15 cellular contexts compared by ENCODE assay signal in the genomic region with DNA sequence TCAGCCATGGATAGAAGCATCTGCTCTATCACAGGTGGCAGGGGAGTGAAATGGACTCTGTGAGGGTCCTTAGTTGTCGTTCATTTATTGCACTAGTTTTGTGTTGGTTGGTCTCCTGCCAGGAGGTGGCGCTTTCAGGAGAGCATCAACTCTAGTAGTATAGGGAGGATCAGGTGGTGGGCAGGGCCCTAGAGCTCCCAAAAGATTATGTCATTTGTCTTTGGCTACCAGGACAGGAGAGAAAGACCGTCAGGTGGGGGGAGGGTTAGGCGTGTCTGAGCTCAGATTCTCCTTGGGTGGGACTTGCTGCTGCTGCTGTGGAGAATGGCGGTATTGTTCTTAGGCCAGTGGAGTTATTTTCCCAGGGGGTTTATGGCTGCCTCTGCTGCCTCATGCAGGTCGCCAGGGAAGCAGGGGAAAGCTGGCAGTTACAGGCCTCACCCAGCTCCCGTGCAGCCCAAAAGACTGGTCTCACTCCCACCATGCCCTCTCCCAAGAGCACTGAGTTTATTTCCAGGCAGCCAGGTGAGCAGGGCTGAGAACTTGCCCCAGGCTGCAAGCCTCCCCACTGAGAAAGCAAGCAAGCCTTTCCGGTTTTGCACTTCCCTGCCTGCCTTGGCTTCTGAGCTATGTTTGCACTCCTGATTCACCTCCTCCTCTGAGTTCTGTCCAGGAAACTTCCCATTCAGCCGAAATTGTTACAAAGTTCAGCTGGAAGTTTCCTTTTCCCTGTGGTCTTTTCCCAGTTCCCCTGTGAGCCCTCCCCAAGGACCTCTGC.
DNase-seq lines count a peak whose midpoint lies in the region; ATAC-seq and TF ChIP-seq lines count a peak whose summit lies in the region.
"Had no signal": no experiment of that assay in that cellular context is flagged by ENCODE, and none has a peak within 500 bp of the region (broad histone marks: within the 10 kb centered on the region; RNA-seq: fewer than 3 reads in every experiment).

No MANE protein-coding gene starts in this region.

- H3K4me2 ChIP-seq in H9 (ENCODE audit: insufficient read depth, insufficient read length, low read length): no peak overlapping the region
- no peak overlapping the region for H3K4me2 ChIP-seq in mesendoderm (ENCODE audit: low read length)

- no peaks in the 10 kb centered on the region for H3K23me2 ChIP-seq in H9 (ENCODE audit: insufficient read length, low read depth, low read length, poor library complexity, severe bottlenecking)

- H3K9me3 ChIP-seq in H9 (ENCODE audit: control insufficient read depth, low read depth, low read length) (no peaks in the 10 kb centered on the region), WERI-Rb-1 (ENCODE audit: severe bottlenecking) (no peaks in the 10 kb centered on the region), esophagus muscularis mucosa (peaks cover 0 to 6% (median 0%) of the 10 kb centered on the region in 4 donors)
- H3K9me3 ChIP-seq: body of pancreas had no signal

- H3K4me3 Mint-ChIP-seq in H9: no peak overlapping the region
- H3K4me3 Mint-ChIP-seq: activated T-helper 1 cell treated with anti-CD3 and anti-CD28 coated beads, Interleukin-12 subunit alpha, Interleukin-12 subunit beta, Interleukin-2, Interleukin-4 antibody, amounts not matched to agents 30 ng/mL and 10 ng/mL and 1 ng/mL, durations not matched to agents 14 hours and 24 hours and 36 hours; natural killer cell had no signal

- H4K5ac ChIP-seq in H9 (ENCODE audit: insufficient read length, low read depth, low read length): no peak overlapping the region
- no peak overlapping the region for H4K5ac ChIP-seq in mesendoderm (ENCODE audit: low read length)

- H3K4me3 ChIP-seq in WERI-Rb-1 (ENCODE audit: low read depth, low read length) (no peak overlapping the region), mesendoderm (ENCODE audit: low read length) (no peak overlapping the region), esophagus muscularis mucosa (no peak overlapping the region)
- H3K4me3 ChIP-seq: body of pancreas, K562, skin epidermis had no signal

- peak overlapping the region in 1 of 3 experiments; percentile 90; a peak in 3 of 7 replicates for H3K27ac Mint-ChIP-seq in H9
- H3K27ac Mint-ChIP-seq: activated T-helper 1 cell treated with anti-CD3 and anti-CD28 coated beads, Interleukin-12 subunit alpha, Interleukin-12 subunit beta, Interleukin-2, Interleukin-4 antibody, amounts not matched to agents 30 ng/mL and 10 ng/mL and 1 ng/mL, durations not matched to agents 14 hours and 24 hours and 36 hours; natural killer cell had no signal

- peaks cover 2 to 9% of the 10 kb centered on the region in 2 experiments; a peak in 2 of 5 replicates for H3K9me3 Mint-ChIP-seq in H9

- no peak overlapping the region for H3K56ac ChIP-seq in H9 (ENCODE audit: insufficient read length, low read depth, low read length)
- H3K56ac ChIP-seq in mesendoderm (ENCODE audit: low read length): peak overlapping the region; percentile 5

- TF ChIP-seq CTCF in H9 (conservative IDR thresholded peaks at IDR 0.05) (peak; percentile 72), WERI-Rb-1 (IDR thresholded peaks at IDR 0.05; ENCODE audit: low read depth, low read length) (peak; percentile 43), esophagus muscularis mucosa (IDR thresholded peaks at IDR 0.05) (no peak)

- H3K9ac ChIP-seq in H9 (ENCODE audit: extremely low read depth, insufficient read length, low read length): no peak overlapping the region
- no peak overlapping the region for H3K9ac ChIP-seq in mesendoderm (ENCODE audit: low read length)

- H4K20me1 ChIP-seq in H9 (ENCODE audit: control insufficient read depth, insufficient read depth, insufficient read length): no peaks in the 10 kb centered on the region

- no peak overlapping the region for H3K27ac ChIP-seq in H9 (ENCODE audit: insufficient read length, low read depth, low read length)
- H3K27ac ChIP-seq in WERI-Rb-1: no peak overlapping the region
- no peak overlapping the region for H3K27ac ChIP-seq in mesendoderm (ENCODE audit: low read depth, low read length)
- no peak overlapping the region for H3K27ac ChIP-seq in esophagus muscularis mucosa (replicated peaks in 1 of 4)
- H3K27ac ChIP-seq: body of pancreas had no signal

- H3K23ac ChIP-seq in H9 (ENCODE audit: insufficient read length, low read depth, low read length) (no peak overlapping the region), mesendoderm (ENCODE audit: low read length) (no peak overlapping the region)

- no peak for TF ChIP-seq EP300 in esophagus muscularis mucosa (IDR thresholded peaks at IDR 0.05)

- intact Hi-C loops in esophagus muscularis mucosa (cut with DNase I): no loop called here

- peaks cover 0 to 5% (median 0%) of the 10 kb centered on the region in 3 experiments; a peak in 2 of 7 replicates for H3K36me3 Mint-ChIP-seq in H9 (ENCODE audit: insufficient read depth in 1 of 3, low read depth in 3 of 3)

- H2AK5ac ChIP-seq in H9 (ENCODE audit: insufficient read length, low read length): no peak overlapping the region
- H2AK5ac ChIP-seq in mesendoderm (ENCODE audit: low read length): no peak overlapping the region

- H2AFZ ChIP-seq in H9 (ENCODE audit: low read length): peak overlapping the region; percentile 3

- no peaks in the 10 kb centered on the region for H3K36me3 ChIP-seq in WERI-Rb-1
- H3K36me3 ChIP-seq in mesendoderm (ENCODE audit: control insufficient read depth, insufficient read depth, low read length): no peaks in the 10 kb centered on the region
- no peaks in the 10 kb centered on the region for H3K36me3 ChIP-seq in esophagus muscularis mucosa

- no peak for ATAC-seq in GM18867 (IDR thresholded peaks at IDR 0.05; ENCODE audit: unreplicated experiment)
- ATAC-seq: body of pancreas, K562, natural killer cell had no signal

- peak overlapping the region; percentile 45 for H2BK12ac ChIP-seq in H9 (ENCODE audit: insufficient read length, low read depth, low read length)

- DNase-seq in H9: peak; percentile 89
- peak; percentile 95 for DNase-seq in NCI-H146 treated with DMSO at 0.1 percent for 48 hours (lab: John Stamatoyannopoulos, UW; ENCODE audit: unreplicated experiment)
- DNase-seq in WERI-Rb-1: peak; percentile 61
- peak; percentile 93 for DNase-seq in mesendoderm
- DNase-seq in SKM-1 (lab: John Stamatoyannopoulos, UW; ENCODE audit: unreplicated experiment): no peak
- DNase-seq in esophagus muscularis mucosa (ENCODE audit: extremely low spot score): no peak
- no peak for DNase-seq in NCI-H1436 treated with DMSO at 0.1 percent for 48 hours (lab: John Stamatoyannopoulos, UW)
- DNase-seq: body of pancreas; DMS79; natural killer cell; stimulated activated CD8-positive, alpha-beta memory T cell treated with anti-CD3 and anti-CD28 coated beads, Interleukin-4, amount 100 ng/mL, for 48 hours had no signal

- no peak overlapping the region for H4K91ac ChIP-seq in H9 (ENCODE audit: insufficient read length, low read depth, low read length)

- no peak for TF ChIP-seq POLR2A in esophagus muscularis mucosa (IDR thresholded peaks at IDR 0.05; ENCODE audit: low read depth)

- no peak overlapping the region for H2BK5ac ChIP-seq in H9 (ENCODE audit: insufficient read length, low read length)
- H2BK5ac ChIP-seq in mesendoderm (ENCODE audit: low read length): no peak overlapping the region

- no peaks in the 10 kb centered on the region for H3K27me3 Mint-ChIP-seq in H9 (ENCODE audit: low read depth)

- H3K27me3 ChIP-seq in H9 (ENCODE audit: insufficient read depth, low read length) (no peaks in the 10 kb centered on the region), WERI-Rb-1 (ENCODE audit: insufficient read depth, low read depth, severe bottlenecking) (no peaks in the 10 kb centered on the region), mesendoderm (ENCODE audit: insufficient read depth, low read length, poor library complexity) (no peaks in the 10 kb centered on the region), esophagus muscularis mucosa (no peaks in the 10 kb centered on the region)
- H3K27me3 ChIP-seq: body of pancreas had no signal

- H3K79me1 ChIP-seq in H9 (ENCODE audit: insufficient read depth, low read depth, low read length, poor library complexity, severe bottlenecking) (no peaks in the 10 kb centered on the region), mesendoderm (ENCODE audit: low read length) (no peaks in the 10 kb centered on the region)

- H2BK15ac ChIP-seq in H9 (ENCODE audit: low read depth, low read length): no peak overlapping the region
- no peak overlapping the region for H2BK15ac ChIP-seq in mesendoderm (replicated peaks; ENCODE audit: low read depth)

- H2BK120ac ChIP-seq in H9 (ENCODE audit: low read depth, low read length, poor library complexity, severe bottlenecking) (no peak overlapping the region), mesendoderm (ENCODE audit: low read depth, low read length) (no peak overlapping the region)

- H4K8ac ChIP-seq in H9 (replicated peaks; ENCODE audit: insufficient read length, low read depth, low read length): no peak overlapping the region
- H4K8ac ChIP-seq in mesendoderm (ENCODE audit: low read depth, low read length): no peak overlapping the region

- H3K4me1 ChIP-seq in H9 (ENCODE audit: insufficient read depth, low read length): no peaks in the 10 kb centered on the region
- H3K4me1 ChIP-seq in mesendoderm (ENCODE audit: control insufficient read depth, low read depth, low read length): no peaks in the 10 kb centered on the region
- no peaks in the 10 kb centered on the region for H3K4me1 ChIP-seq in esophagus muscularis mucosa
- H3K4me1 ChIP-seq: body of pancreas had no signal

- no CpG with 5 or more reads among the region's 9 CpGs for WGBS in H9 (ENCODE audit: extremely low coverage, insufficient read length, low lambda C conversion rate)
- no CpG with 5 or more reads among the region's 9 CpGs for WGBS in mesendoderm (ENCODE audit: extremely low coverage, insufficient coverage, low lambda C conversion rate)
- WGBS in esophagus muscularis mucosa: 75% methylated on average over 9 of the region's 9 CpGs

- H3K4me1 Mint-ChIP-seq in H9: peaks cover 12 to 14% of the 10 kb centered on the region in 2 experiments
- H3K4me1 Mint-ChIP-seq: natural killer cell had no signal

- H3K4ac ChIP-seq in H9 (ENCODE audit: low read depth, low read length) (no peak overlapping the region), mesendoderm (ENCODE audit: low read depth, low read length) (no peak overlapping the region)

- no peak overlapping the region for H3T11ph ChIP-seq in H9 (ENCODE audit: low read length)

- H3K14ac ChIP-seq in H9 (ENCODE audit: insufficient read depth, low read length): no peak overlapping the region

- no peak overlapping the region for H2BK20ac ChIP-seq in H9 (ENCODE audit: low read depth, low read length, poor library complexity, severe bottlenecking)

- H3K18ac ChIP-seq in H9 (ENCODE audit: insufficient read length, low read depth, low read length) (peak overlapping the region; percentile 7), mesendoderm (ENCODE audit: low read length) (no peak overlapping the region)

- no peaks in the 10 kb centered on the region for H3K79me2 ChIP-seq in H9 (ENCODE audit: insufficient read depth, low read length)
- H3K79me2 ChIP-seq in mesendoderm (ENCODE audit: control insufficient read depth, insufficient read depth, low read length): no peaks in the 10 kb centered on the region

Comparison
In these comparisons a context has a peak if more than half of its experiments do, and no peak if none do; other contexts are left out.
1. DNase-seq: peak in H9 (single experiment), NCI-H146 treated with DMSO at 0.1 percent for 48 hours (single experiment), WERI-Rb-1 (single experiment) and mesendoderm (single experiment); none in SKM-1 (single experiment), esophagus muscularis mucosa (single experiment) and NCI-H1436 treated with DMSO at 0.1 percent for 48 hours (single experiment).
2. CTCF ChIP-seq: peak in H9 (single experiment) and WERI-Rb-1 (single experiment); none in esophagus muscularis mucosa (0 of 3).